ENCODE assay signal across 24 cellular contexts in the genomic region with DNA sequence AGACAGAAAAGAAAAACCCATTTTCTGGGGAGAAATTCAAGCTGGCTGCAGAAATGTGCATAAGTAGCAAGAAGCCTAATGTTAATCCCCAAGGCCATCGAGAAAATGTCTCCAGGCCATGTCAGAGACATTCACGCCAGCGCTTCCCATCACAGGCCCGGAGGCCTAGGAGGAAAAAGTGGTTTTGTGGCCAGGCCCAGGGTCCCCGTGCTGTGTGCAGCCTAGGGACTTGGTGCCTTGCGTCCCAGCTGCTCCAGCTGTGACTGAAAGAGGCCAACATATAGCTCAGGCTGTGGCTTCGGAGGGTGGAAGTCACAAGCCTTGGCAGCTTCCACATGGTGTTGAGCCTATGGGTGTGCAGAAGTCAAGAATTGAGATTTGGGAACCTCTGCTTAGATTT. TPM values are rescaled to one million over a fixed set of nuclear protein-coding genes. Genes with fewer than 3 reads are reported as not detected.
DNase-seq lines count a peak whose midpoint lies in the region; ATAC-seq, FAIRE-seq and TF ChIP-seq lines count a peak whose summit lies in the region.
"Had no signal": no experiment of that assay in that cellular context is flagged by ENCODE, and none has a peak within 500 bp of the region (broad histone marks: within the 10 kb centered on the region; RNA-seq: fewer than 3 reads in every experiment).

No MANE protein-coding gene starts in this region.

- POLR2A ChIA-PET in activated CD4-positive, alpha-beta T cell treated with anti-CD3 and anti-CD28 coated beads for 36 hours (lab: Charles Lee), result no interaction called here

- no peak for ATAC-seq in activated CD4-positive, alpha-beta T cell treated with anti-CD3 and anti-CD28 coated beads for 36 hours
- no peak for ATAC-seq in stimulated activated naive B cell treated with anti-CD40 and anti-IgM and Interleukin-4, amounts not matched to agents 10 μg/mL and 1 μg/mL and 100 μg/mL, for 72 hours (replicated peaks)
- ATAC-seq in HG03439 (IDR thresholded peaks at IDR 0.05; ENCODE audit: unreplicated experiment), result no peak
- ATAC-seq: A549, GM12878 had no signal

- FAIRE-seq in GM12891 (lab: Jason Lieb, UNC) (no peak), GM19239 (lab: Jason Lieb, UNC) (no peak)
- FAIRE-seq: A549, GM12878, HTR-8/SVneo had no signal

- no peak overlapping the region for H3K27ac Mint-ChIP-seq in activated CD4-positive, alpha-beta T cell treated with anti-CD3 and anti-CD28 coated beads, Interleukin-2, amount 10 ng/mL, durations not matched to agents 24 days and 14 days
- H3K27ac Mint-ChIP-seq in activated CD4-positive, alpha-beta T cell treated with anti-CD3 and anti-CD28 coated beads for 36 hours, result no peak overlapping the region
- peak overlapping the region; percentile 6 for H3K27ac Mint-ChIP-seq in dendritic cell treated with granulocyte-macrophage colony-stimulating factor and Interleukin-4, amounts not matched to agents 40 ng/mL and 50 ng/mL, for 4 days
- H3K27ac Mint-ChIP-seq in stimulated activated naive B cell treated with anti-CD40 and anti-IgM and Interleukin-4, amounts not matched to agents 10 μg/mL and 1 μg/mL and 100 μg/mL, for 72 hours, result peak overlapping the region; percentile 63
- H3K27ac Mint-ChIP-seq: CD4-positive, alpha-beta T cell had no signal

- H3K36me3 Mint-ChIP-seq in activated CD4-positive, alpha-beta T cell treated with anti-CD3 and anti-CD28 coated beads, Interleukin-2, amount 10 ng/mL, durations not matched to agents 24 days and 14 days (ENCODE audit: low read depth), result peaks cover 67% of the 10 kb centered on the region
- peaks cover 48% of the 10 kb centered on the region for H3K36me3 Mint-ChIP-seq in activated CD4-positive, alpha-beta T cell treated with anti-CD3 and anti-CD28 coated beads for 36 hours (ENCODE audit: low read depth)
- H3K36me3 Mint-ChIP-seq in dendritic cell treated with granulocyte-macrophage colony-stimulating factor and Interleukin-4, amounts not matched to agents 40 ng/mL and 50 ng/mL, for 4 days (ENCODE audit: low read depth), result peaks cover 96% of the 10 kb centered on the region
- peaks cover 68 to 81% of the 10 kb centered on the region in 2 donors for H3K36me3 Mint-ChIP-seq in stimulated activated naive B cell treated with anti-CD40 and anti-IgM and Interleukin-4, amounts not matched to agents 10 μg/mL and 1 μg/mL and 100 μg/mL, for 72 hours

- H3K27me3 Mint-ChIP-seq in activated CD4-positive, alpha-beta T cell treated with anti-CD3 and anti-CD28 coated beads, Interleukin-2, amount 10 ng/mL, durations not matched to agents 24 days and 14 days, result no peaks in the 10 kb centered on the region
- no peaks in the 10 kb centered on the region for H3K27me3 Mint-ChIP-seq in activated CD4-positive, alpha-beta T cell treated with anti-CD3 and anti-CD28 coated beads for 36 hours
- no peaks in the 10 kb centered on the region for H3K27me3 Mint-ChIP-seq in dendritic cell treated with granulocyte-macrophage colony-stimulating factor and Interleukin-4, amounts not matched to agents 40 ng/mL and 50 ng/mL, for 4 days
- no peaks in the 10 kb centered on the region for H3K27me3 Mint-ChIP-seq in stimulated activated naive B cell treated with anti-CD40 and anti-IgM and Interleukin-4, amounts not matched to agents 10 μg/mL and 1 μg/mL and 100 μg/mL, for 72 hours
- H3K27me3 Mint-ChIP-seq: CD4-positive, alpha-beta T cell had no signal

- H3K4me3 Mint-ChIP-seq in activated CD4-positive, alpha-beta T cell treated with anti-CD3 and anti-CD28 coated beads, Interleukin-2, amount 10 ng/mL, durations not matched to agents 24 days and 14 days, result no peak overlapping the region
- no peak overlapping the region for H3K4me3 Mint-ChIP-seq in activated CD4-positive, alpha-beta T cell treated with anti-CD3 and anti-CD28 coated beads for 36 hours
- H3K4me3 Mint-ChIP-seq in dendritic cell treated with granulocyte-macrophage colony-stimulating factor and Interleukin-4, amounts not matched to agents 40 ng/mL and 50 ng/mL, for 4 days, result no peak overlapping the region
- H3K4me3 Mint-ChIP-seq in stimulated activated naive B cell treated with anti-CD40 and anti-IgM and Interleukin-4, amounts not matched to agents 10 μg/mL and 1 μg/mL and 100 μg/mL, for 72 hours, result no peak overlapping the region
- H3K4me3 Mint-ChIP-seq: CD4-positive, alpha-beta T cell had no signal

- TF ChIP-seq POLR2A in GM12891 (IDR thresholded peaks at IDR 0.05; ENCODE audit: low read depth, low read length), result no peak; the same call in 1 of the 2 replicates

- intact Hi-C loops in activated CD4-positive, alpha-beta T cell treated with anti-CD3 and anti-CD28 coated beads, Interleukin-2, amount 10 ng/mL, durations not matched to agents 24 days and 14 days (cut with micrococcal nuclease), result no loop called here
- intact Hi-C loops in activated CD4-positive, alpha-beta T cell treated with anti-CD3 and anti-CD28 coated beads for 36 hours (cut with DNase I, micrococcal nuclease), result no loop called here
- intact Hi-C loops in dendritic cell treated with granulocyte-macrophage colony-stimulating factor and Interleukin-4, amounts not matched to agents 40 ng/mL and 50 ng/mL, for 4 days (cut with micrococcal nuclease), result loop anchor here (10.0 kb wide), 1 partner anchor 113 kb away; no protein-coding TSS in a partner anchor

- H3K9me3 Mint-ChIP-seq in activated CD4-positive, alpha-beta T cell treated with anti-CD3 and anti-CD28 coated beads, Interleukin-2, amount 10 ng/mL, durations not matched to agents 24 days and 14 days, result peaks cover 12% of the 10 kb centered on the region
- H3K9me3 Mint-ChIP-seq in activated CD4-positive, alpha-beta T cell treated with anti-CD3 and anti-CD28 coated beads for 36 hours (ENCODE audit: low read depth), result peaks cover 10% of the 10 kb centered on the region
- H3K9me3 Mint-ChIP-seq in dendritic cell treated with granulocyte-macrophage colony-stimulating factor and Interleukin-4, amounts not matched to agents 40 ng/mL and 50 ng/mL, for 4 days, result peaks cover 30% of the 10 kb centered on the region
- peaks cover 19 to 21% of the 10 kb centered on the region in 2 donors for H3K9me3 Mint-ChIP-seq in stimulated activated naive B cell treated with anti-CD40 and anti-IgM and Interleukin-4, amounts not matched to agents 10 μg/mL and 1 μg/mL and 100 μg/mL, for 72 hours

- peak; percentile 25 for DNase-seq in activated CD4-positive, alpha-beta T cell treated with anti-CD3 and anti-CD28 coated beads, Interleukin-2, amount 10 ng/mL, durations not matched to agents 24 days and 14 days
- no peak for DNase-seq in activated CD4-positive, alpha-beta T cell treated with anti-CD3 and anti-CD28 coated beads for 36 hours
- DNase-seq in GM12891 (ENCODE audit: insufficient read length, low spot score) (no peak), GM19239 (ENCODE audit: insufficient read length, low spot score) (no peak), ureter (ENCODE audit: low spot score) (no peak)
- DNase-seq in stimulated activated naive B cell treated with anti-CD40 and anti-IgM and Interleukin-4, amounts not matched to agents 10 μg/mL and 1 μg/mL and 100 μg/mL, for 72 hours, result no peak
- DNase-seq: AML-193; C1 segment of cervical spinal cord; Calu3; CD4-positive, alpha-beta T cell; DMS 273 treated with DMSO at 0.1 percent for 48 hours; DMS53; DND-41; EL; GM23248; IMR-90; KBM-7 had no signal

- CTCF ChIA-PET in activated CD4-positive, alpha-beta T cell treated with anti-CD3 and anti-CD28 coated beads for 36 hours (lab: Charles Lee), result no interaction called here

- H3K4me1 Mint-ChIP-seq in activated CD4-positive, alpha-beta T cell treated with anti-CD3 and anti-CD28 coated beads, Interleukin-2, amount 10 ng/mL, durations not matched to agents 24 days and 14 days, result peaks cover 3% of the 10 kb centered on the region
- peaks cover 2% of the 10 kb centered on the region for H3K4me1 Mint-ChIP-seq in activated CD4-positive, alpha-beta T cell treated with anti-CD3 and anti-CD28 coated beads for 36 hours
- peaks cover 68% of the 10 kb centered on the region for H3K4me1 Mint-ChIP-seq in dendritic cell treated with granulocyte-macrophage colony-stimulating factor and Interleukin-4, amounts not matched to agents 40 ng/mL and 50 ng/mL, for 4 days (ENCODE audit: low read depth)
- H3K4me1 Mint-ChIP-seq in stimulated activated naive B cell treated with anti-CD40 and anti-IgM and Interleukin-4, amounts not matched to agents 10 μg/mL and 1 μg/mL and 100 μg/mL, for 72 hours, result peaks cover 35 to 69% of the 10 kb centered on the region in 2 donors

TF ChIP-seq in GM12891, 5 proteins besides CTCF, POLR2A, EP300 and RAD21:
- no peak for TF ChIP-seq POU2F2 (IDR thresholded peaks at IDR 0.05; ENCODE audit: low read depth, low read length)
- TF ChIP-seq POLR2AphosphoS5 (IDR thresholded peaks at IDR 0.05; ENCODE audit: low read depth, low read length), result 0 out of 2 replicates have a peak, but pooled peaks have one; percentile 22

RNA-seq across cellular contexts. Expression of a gene that starts 10.9 kb away (rescaled TPM):
- total RNA-seq in activated CD4-positive, alpha-beta T cell treated with anti-CD3 and anti-CD28 coated beads, Interleukin-2, amount 10 ng/mL, durations not matched to agents 24 days and 14 days, result 13.9 and 14.4 TPM in 2 replicates
- 10 to 100 TPM; 19.3 to 20.8 TPM for total RNA-seq in activated CD4-positive, alpha-beta T cell treated with anti-CD3 and anti-CD28 coated beads for 36 hours
- polyA plus RNA-seq in GM12891 (2012; ENCODE audit: low read depth, missing spikeins), result 114 TPM
- 81.2 TPM for total RNA-seq in ureter

RNA-seq across cellular contexts. Expression of a gene that starts 34.8 kb away (rescaled TPM):
- total RNA-seq in activated CD4-positive, alpha-beta T cell treated with anti-CD3 and anti-CD28 coated beads, Interleukin-2, amount 10 ng/mL, durations not matched to agents 24 days and 14 days, result not detected in 2 replicates
- not detected for total RNA-seq in activated CD4-positive, alpha-beta T cell treated with anti-CD3 and anti-CD28 coated beads for 36 hours
- polyA plus RNA-seq in GM12891 (2012; ENCODE audit: low read depth, missing spikeins), result 0.49 TPM
- total RNA-seq in ureter, result not detected
- total RNA-seq: Calu3; CD4-positive, alpha-beta T cell; G401; GM23248; H4; IMR-90 had no signal
- polyA plus RNA-seq: A549, GM23248, IMR-90 had no signal

Comparison
In these comparisons a context has a peak if more than half of its experiments do, and no peak if none do; other contexts are left out.
1. H3K27ac Mint-ChIP-seq: peak in dendritic cell treated with granulocyte-macrophage colony-stimulating factor and Interleukin-4, amounts not matched to agents 40 ng/mL and 50 ng/mL, for 4 days (single experiment) and stimulated activated naive B cell treated with anti-CD40 and anti-IgM and Interleukin-4, amounts not matched to agents 10 μg/mL and 1 μg/mL and 100 μg/mL, for 72 hours (single experiment); none in activated CD4-positive, alpha-beta T cell treated with anti-CD3 and anti-CD28 coated beads, Interleukin-2, amount 10 ng/mL, durations not matched to agents 24 days and 14 days (single experiment) and activated CD4-positive, alpha-beta T cell treated with anti-CD3 and anti-CD28 coated beads for 36 hours (single experiment).